In the genomic region with DNA sequence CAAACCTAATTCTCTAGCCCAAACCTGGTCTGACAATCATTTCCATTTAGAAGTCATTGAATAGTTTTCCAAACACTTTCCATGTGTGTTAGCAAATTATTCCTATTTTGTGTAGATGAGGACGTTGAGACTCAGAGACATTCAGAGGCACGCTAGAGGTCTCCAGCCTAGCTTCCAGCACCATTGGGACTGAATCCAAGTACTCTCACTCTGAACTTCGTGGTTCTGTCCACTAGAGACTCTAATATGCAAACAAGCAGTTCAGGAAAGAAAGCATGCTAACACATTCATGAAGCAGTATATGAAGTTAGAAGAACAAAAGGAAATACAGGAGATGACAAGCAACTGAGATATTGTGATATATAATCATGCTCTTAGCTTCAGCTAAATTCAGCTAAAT, we compare ENCODE assay signal across 35 cellular contexts.
DNase-seq lines count a peak whose midpoint lies in the region; ATAC-seq, FAIRE-seq and TF ChIP-seq lines count a peak whose summit lies in the region.
"Had no signal": no experiment of that assay in that cellular context is flagged by ENCODE, and none has a peak within 500 bp of the region (broad histone marks: within the 10 kb centered on the region; RNA-seq: fewer than 3 reads in every experiment).

No MANE protein-coding gene starts in this region.

- TF ChIP-seq CTCF in neural progenitor cell (IDR thresholded peaks at IDR 0.05), result no peak

- no peak overlapping the region for H2AFZ ChIP-seq in neural progenitor cell (replicated peaks)

- H3F3A ChIP-seq in neural progenitor cell (ENCODE audit: low read depth), result no peaks in the 10 kb centered on the region

- no peak overlapping the region for H3K4me3 Mint-ChIP-seq in stimulated activated naive B cell treated with anti-CD40 and anti-IgM and Interleukin-4, amounts not matched to agents 10 μg/mL and 1 μg/mL and 100 μg/mL, for 72 hours
- no peak overlapping the region for H3K4me3 Mint-ChIP-seq in activated naive CD8-positive, alpha-beta T cell treated with anti-CD3 and anti-CD28 coated beads, Interleukin-2, amount 50 U/mL, for 24 hours
- H3K4me3 Mint-ChIP-seq in neural progenitor cell, result no peak overlapping the region
- H3K4me3 Mint-ChIP-seq: activated CD4-positive, alpha-beta memory T cell treated with anti-CD3 and anti-CD28 coated beads, Interleukin-2, amount 10 ng/mL, durations not matched to agents 7 days and 5 days; activated naive CD4-positive, alpha-beta T cell treated with anti-CD3 and anti-CD28 coated beads, Interleukin-2, amount 10 ng/mL, durations not matched to agents 7 days and 5 days; CD4-positive, alpha-beta memory T cell; nephron progenitor cell had no signal

- intact Hi-C loops in left ventricle myocardium superior (cut with micrococcal nuclease), result no loop called here
- intact Hi-C loops in Right ventricle myocardium inferior (cut with DNase I), result no loop called here

- ATAC-seq in left ventricle myocardium superior (peak; percentile 43), Right ventricle myocardium inferior (no peak)
- ATAC-seq in stimulated activated naive B cell treated with anti-CD40 and anti-IgM and Interleukin-4, amounts not matched to agents 10 μg/mL and 1 μg/mL and 100 μg/mL, for 72 hours (replicated peaks), result no peak
- ATAC-seq in activated naive CD8-positive, alpha-beta T cell treated with anti-CD3 and anti-CD28 coated beads, Interleukin-2, amount 50 U/mL, for 24 hours, result no peak
- ATAC-seq: GM12878, K562, pancreas had no signal

- no peak overlapping the region for H3K9ac ChIP-seq in neural progenitor cell

- no peak overlapping the region for H3K4me3 ChIP-seq in neural progenitor cell
- H3K4me3 ChIP-seq: GM12878, K562, lung, pancreas, Peyer's patch, SJCRH30, smooth muscle cell, thoracic aorta, uterus had no signal

- H3K4me1 ChIP-seq in neural progenitor cell, result no peaks in the 10 kb centered on the region
- H3K4me1 ChIP-seq: pancreas, Peyer's patch, SJCRH30, uterus had no signal

- H3K27me3 Mint-ChIP-seq in stimulated activated naive B cell treated with anti-CD40 and anti-IgM and Interleukin-4, amounts not matched to agents 10 μg/mL and 1 μg/mL and 100 μg/mL, for 72 hours, result no peaks in the 10 kb centered on the region
- H3K27me3 Mint-ChIP-seq in activated naive CD8-positive, alpha-beta T cell treated with anti-CD3 and anti-CD28 coated beads, Interleukin-2, amount 50 U/mL, for 24 hours, result peaks cover 2% of the 10 kb centered on the region
- peaks cover 3% of the 10 kb centered on the region for H3K27me3 Mint-ChIP-seq in neural progenitor cell (ENCODE audit: insufficient read depth, low read depth)
- H3K27me3 Mint-ChIP-seq: activated CD4-positive, alpha-beta memory T cell treated with anti-CD3 and anti-CD28 coated beads, Interleukin-2, amount 10 ng/mL, durations not matched to agents 7 days and 5 days; activated naive CD4-positive, alpha-beta T cell treated with anti-CD3 and anti-CD28 coated beads, Interleukin-2, amount 10 ng/mL, durations not matched to agents 7 days and 5 days; CD4-positive, alpha-beta memory T cell had no signal

- no peak overlapping the region for H3K27ac Mint-ChIP-seq in stimulated activated naive B cell treated with anti-CD40 and anti-IgM and Interleukin-4, amounts not matched to agents 10 μg/mL and 1 μg/mL and 100 μg/mL, for 72 hours
- H3K27ac Mint-ChIP-seq in activated naive CD8-positive, alpha-beta T cell treated with anti-CD3 and anti-CD28 coated beads, Interleukin-2, amount 50 U/mL, for 24 hours, result no peak overlapping the region
- no peak overlapping the region for H3K27ac Mint-ChIP-seq in neural progenitor cell
- H3K27ac Mint-ChIP-seq: activated CD4-positive, alpha-beta memory T cell treated with anti-CD3 and anti-CD28 coated beads, Interleukin-2, amount 10 ng/mL, durations not matched to agents 7 days and 5 days; activated naive CD4-positive, alpha-beta T cell treated with anti-CD3 and anti-CD28 coated beads, Interleukin-2, amount 10 ng/mL, durations not matched to agents 7 days and 5 days; CD4-positive, alpha-beta memory T cell; nephron progenitor cell had no signal

- peak; percentile 79 for FAIRE-seq in frontal cortex (lab: Jason Lieb, UNC)
- FAIRE-seq: GM12878, K562, keratinocyte, pancreas had no signal

- no peak for DNase-seq in left ventricle myocardium superior
- no peak for DNase-seq in Right ventricle myocardium inferior (ENCODE audit: missing footprints)
- no peak for DNase-seq in frontal cortex (ENCODE audit: low spot score in 2 of 2)
- DNase-seq in nucleus accumbens (lab: John Stamatoyannopoulos, UW), result peak in 30 of 56 donors; percentile 6 to 73 (median 34)
- no peak for DNase-seq in NCI-H774 (lab: John Stamatoyannopoulos, UW)
- DNase-seq in stimulated activated naive B cell treated with anti-CD40 and anti-IgM and Interleukin-4, amounts not matched to agents 10 μg/mL and 1 μg/mL and 100 μg/mL, for 72 hours, result no peak
- DNase-seq in activated naive CD8-positive, alpha-beta T cell treated with anti-CD3 and anti-CD28 coated beads, Interleukin-2, amount 50 U/mL, for 24 hours, result no peak
- no peak for DNase-seq in neural progenitor cell (ENCODE audit: low spot score)
- DNase-seq: activated CD4-positive, alpha-beta memory T cell treated with anti-CD3 and anti-CD28 coated beads, Interleukin-2, amount 10 ng/mL, durations not matched to agents 7 days and 5 days; activated CD8-positive, alpha-beta memory T cell treated with anti-CD3 and anti-CD28 coated beads, Interleukin-2, amount 50 U/mL, for 4 hours; activated naive CD4-positive, alpha-beta T cell treated with anti-CD3 and anti-CD28 coated beads, Interleukin-2, amount 10 ng/mL, durations not matched to agents 7 days and 5 days; AML-193; amniotic stem cell; brain microvascular endothelial cell; CD4-positive, alpha-beta memory T cell; EL; glutamatergic neuron; H7; NCI-H1105; NCI-H1930; NCI-H2171 treated with DMSO at 0.1 percent for 48 hours; NCI-H524; nephron progenitor cell; pancreas; Peyer's patch; SJCRH30; stimulated activated naive CD4-positive, alpha-beta T cell treated with Interleukin-2 at 50 U/mL for 16 hours; SW 1271; uterus had no signal

- no peaks in the 10 kb centered on the region for H4K20me1 ChIP-seq in neural progenitor cell (ENCODE audit: low read depth)

- no peaks in the 10 kb centered on the region for H3K79me2 ChIP-seq in neural progenitor cell (ENCODE audit: low read depth)

- no peaks in the 10 kb centered on the region for H3K36me3 Mint-ChIP-seq in stimulated activated naive B cell treated with anti-CD40 and anti-IgM and Interleukin-4, amounts not matched to agents 10 μg/mL and 1 μg/mL and 100 μg/mL, for 72 hours
- H3K36me3 Mint-ChIP-seq in activated naive CD8-positive, alpha-beta T cell treated with anti-CD3 and anti-CD28 coated beads, Interleukin-2, amount 50 U/mL, for 24 hours (ENCODE audit: low read depth), result no peaks in the 10 kb centered on the region
- H3K36me3 Mint-ChIP-seq in neural progenitor cell, result no peaks in the 10 kb centered on the region
- H3K36me3 Mint-ChIP-seq: activated naive CD4-positive, alpha-beta T cell treated with anti-CD3 and anti-CD28 coated beads, Interleukin-2, amount 10 ng/mL, durations not matched to agents 7 days and 5 days; CD4-positive, alpha-beta memory T cell had no signal

- peaks cover 0 to 8% of the 10 kb centered on the region in 2 donors for H3K9me3 Mint-ChIP-seq in stimulated activated naive B cell treated with anti-CD40 and anti-IgM and Interleukin-4, amounts not matched to agents 10 μg/mL and 1 μg/mL and 100 μg/mL, for 72 hours
- H3K9me3 Mint-ChIP-seq in activated naive CD8-positive, alpha-beta T cell treated with anti-CD3 and anti-CD28 coated beads, Interleukin-2, amount 50 U/mL, for 24 hours, result peaks cover 4% of the 10 kb centered on the region
- H3K9me3 Mint-ChIP-seq in neural progenitor cell, result peaks cover 2% of the 10 kb centered on the region
- H3K9me3 Mint-ChIP-seq: activated CD4-positive, alpha-beta memory T cell treated with anti-CD3 and anti-CD28 coated beads, Interleukin-2, amount 10 ng/mL, durations not matched to agents 7 days and 5 days; activated naive CD4-positive, alpha-beta T cell treated with anti-CD3 and anti-CD28 coated beads, Interleukin-2, amount 10 ng/mL, durations not matched to agents 7 days and 5 days had no signal

- H3K36me3 ChIP-seq in neural progenitor cell, result no peaks in the 10 kb centered on the region
- H3K36me3 ChIP-seq: brain microvascular endothelial cell, pancreas, Peyer's patch, SJCRH30, thoracic aorta, uterus had no signal

- H3K4me1 Mint-ChIP-seq in stimulated activated naive B cell treated with anti-CD40 and anti-IgM and Interleukin-4, amounts not matched to agents 10 μg/mL and 1 μg/mL and 100 μg/mL, for 72 hours, result no peaks in the 10 kb centered on the region
- H3K4me1 Mint-ChIP-seq in activated naive CD8-positive, alpha-beta T cell treated with anti-CD3 and anti-CD28 coated beads, Interleukin-2, amount 50 U/mL, for 24 hours, result no peaks in the 10 kb centered on the region
- H3K4me1 Mint-ChIP-seq in neural progenitor cell, result peaks cover 3% of the 10 kb centered on the region
- H3K4me1 Mint-ChIP-seq: activated CD4-positive, alpha-beta memory T cell treated with anti-CD3 and anti-CD28 coated beads, Interleukin-2, amount 10 ng/mL, durations not matched to agents 7 days and 5 days; activated naive CD4-positive, alpha-beta T cell treated with anti-CD3 and anti-CD28 coated beads, Interleukin-2, amount 10 ng/mL, durations not matched to agents 7 days and 5 days had no signal

- no peak overlapping the region for H3K27ac ChIP-seq in neural progenitor cell
- H3K27ac ChIP-seq: brain microvascular endothelial cell, pancreas, Peyer's patch, SJCRH30, thoracic aorta, uterus had no signal

- no peak overlapping the region for H3K4me2 ChIP-seq in neural progenitor cell
- H3K4me2 ChIP-seq: smooth muscle cell had no signal

- H3K9me3 ChIP-seq in neural progenitor cell (ENCODE audit: low read depth), result no peaks in the 10 kb centered on the region
- H3K9me3 ChIP-seq: pancreas, Peyer's patch, SJCRH30, thoracic aorta, uterus had no signal

- H3K27me3 ChIP-seq in neural progenitor cell, result no peaks in the 10 kb centered on the region
- H3K27me3 ChIP-seq: brain microvascular endothelial cell, pancreas, Peyer's patch, SJCRH30, uterus had no signal

Comparison
In these comparisons a context has a peak if more than half of its experiments do, and no peak if none do; other contexts are left out.
1. DNase-seq: peak in nucleus accumbens (30 of 56); none in left ventricle myocardium superior (single experiment), Right ventricle myocardium inferior (single experiment), frontal cortex (0 of 2), NCI-H774 (single experiment), stimulated activated naive B cell treated with anti-CD40 and anti-IgM and Interleukin-4, amounts not matched to agents 10 μg/mL and 1 μg/mL and 100 μg/mL, for 72 hours (single experiment), activated naive CD8-positive, alpha-beta T cell treated with anti-CD3 and anti-CD28 coated beads, Interleukin-2, amount 50 U/mL, for 24 hours (single experiment) and neural progenitor cell (single experiment).